ENCODE assay signal across 1 cellular context in the genomic region with DNA sequence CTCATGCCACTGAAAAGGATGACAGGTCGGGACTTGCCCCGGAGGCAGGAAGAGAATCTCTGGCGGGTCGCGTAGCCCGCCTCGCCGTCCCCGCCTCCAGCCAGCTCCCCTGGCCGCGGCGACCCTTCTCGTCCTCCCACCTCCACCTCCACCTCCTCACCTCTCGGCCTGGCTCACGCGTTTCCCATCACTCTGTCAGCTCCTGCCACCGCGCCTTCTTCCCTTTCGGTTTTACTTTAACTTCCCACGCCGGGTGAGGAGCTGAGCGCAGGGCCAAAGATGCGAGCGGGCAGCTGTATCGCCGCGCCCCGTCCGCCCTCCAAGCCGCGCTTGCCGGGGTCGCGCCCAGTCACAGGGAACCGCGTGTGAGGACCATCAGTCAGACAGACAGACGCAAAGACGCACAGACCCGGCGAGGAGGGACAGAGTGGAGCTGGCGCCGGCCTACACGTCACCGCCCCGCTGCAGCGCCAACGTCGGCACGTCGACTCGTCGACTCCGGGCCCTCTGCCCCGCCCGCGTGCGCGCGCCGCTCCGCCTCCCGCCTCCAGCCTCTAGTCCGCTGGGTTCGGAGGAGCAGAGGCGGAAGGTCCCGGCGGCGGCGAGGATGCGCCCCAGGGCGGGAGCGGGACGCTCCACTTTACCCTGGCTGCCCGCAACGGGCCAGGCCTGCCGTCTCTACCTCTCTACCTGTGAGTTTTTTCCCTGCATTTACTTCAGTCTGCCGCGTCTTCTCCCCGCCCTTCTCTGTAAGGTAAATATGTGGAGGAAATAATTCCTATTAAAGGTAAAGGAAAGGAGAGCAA.
TF ChIP-seq lines count a peak whose summit lies in the region.

A gene with protein sequence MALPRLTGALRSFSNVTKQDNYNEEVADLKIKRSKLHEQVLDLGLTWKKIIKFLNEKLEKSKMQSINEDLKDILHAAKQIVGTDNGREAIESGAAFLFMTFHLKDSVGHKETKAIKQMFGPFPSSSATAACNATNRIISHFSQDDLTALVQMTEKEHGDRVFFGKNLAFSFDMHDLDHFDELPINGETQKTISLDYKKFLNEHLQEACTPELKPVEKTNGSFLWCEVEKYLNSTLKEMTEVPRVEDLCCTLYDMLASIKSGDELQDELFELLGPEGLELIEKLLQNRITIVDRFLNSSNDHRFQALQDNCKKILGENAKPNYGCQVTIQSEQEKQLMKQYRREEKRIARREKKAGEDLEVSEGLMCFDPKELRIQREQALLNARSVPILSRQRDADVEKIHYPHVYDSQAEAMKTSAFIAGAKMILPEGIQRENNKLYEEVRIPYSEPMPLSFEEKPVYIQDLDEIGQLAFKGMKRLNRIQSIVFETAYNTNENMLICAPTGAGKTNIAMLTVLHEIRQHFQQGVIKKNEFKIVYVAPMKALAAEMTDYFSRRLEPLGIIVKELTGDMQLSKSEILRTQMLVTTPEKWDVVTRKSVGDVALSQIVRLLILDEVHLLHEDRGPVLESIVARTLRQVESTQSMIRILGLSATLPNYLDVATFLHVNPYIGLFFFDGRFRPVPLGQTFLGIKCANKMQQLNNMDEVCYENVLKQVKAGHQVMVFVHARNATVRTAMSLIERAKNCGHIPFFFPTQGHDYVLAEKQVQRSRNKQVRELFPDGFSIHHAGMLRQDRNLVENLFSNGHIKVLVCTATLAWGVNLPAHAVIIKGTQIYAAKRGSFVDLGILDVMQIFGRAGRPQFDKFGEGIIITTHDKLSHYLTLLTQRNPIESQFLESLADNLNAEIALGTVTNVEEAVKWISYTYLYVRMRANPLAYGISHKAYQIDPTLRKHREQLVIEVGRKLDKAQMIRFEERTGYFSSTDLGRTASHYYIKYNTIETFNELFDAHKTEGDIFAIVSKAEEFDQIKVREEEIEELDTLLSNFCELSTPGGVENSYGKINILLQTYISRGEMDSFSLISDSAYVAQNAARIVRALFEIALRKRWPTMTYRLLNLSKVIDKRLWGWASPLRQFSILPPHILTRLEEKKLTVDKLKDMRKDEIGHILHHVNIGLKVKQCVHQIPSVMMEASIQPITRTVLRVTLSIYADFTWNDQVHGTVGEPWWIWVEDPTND (N-terminal part only) (minus strand): TSS at position 429 of the 806 bp plus-strand sequence. CDS start 13,332 bp downstream, outside the sequence.

TF ChIP-seq in HepG2, 621 proteins besides CTCF, POLR2A, EP300 and RAD21 (continued from another document and continues in another):
- TF ChIP-seq, protein P1, sequence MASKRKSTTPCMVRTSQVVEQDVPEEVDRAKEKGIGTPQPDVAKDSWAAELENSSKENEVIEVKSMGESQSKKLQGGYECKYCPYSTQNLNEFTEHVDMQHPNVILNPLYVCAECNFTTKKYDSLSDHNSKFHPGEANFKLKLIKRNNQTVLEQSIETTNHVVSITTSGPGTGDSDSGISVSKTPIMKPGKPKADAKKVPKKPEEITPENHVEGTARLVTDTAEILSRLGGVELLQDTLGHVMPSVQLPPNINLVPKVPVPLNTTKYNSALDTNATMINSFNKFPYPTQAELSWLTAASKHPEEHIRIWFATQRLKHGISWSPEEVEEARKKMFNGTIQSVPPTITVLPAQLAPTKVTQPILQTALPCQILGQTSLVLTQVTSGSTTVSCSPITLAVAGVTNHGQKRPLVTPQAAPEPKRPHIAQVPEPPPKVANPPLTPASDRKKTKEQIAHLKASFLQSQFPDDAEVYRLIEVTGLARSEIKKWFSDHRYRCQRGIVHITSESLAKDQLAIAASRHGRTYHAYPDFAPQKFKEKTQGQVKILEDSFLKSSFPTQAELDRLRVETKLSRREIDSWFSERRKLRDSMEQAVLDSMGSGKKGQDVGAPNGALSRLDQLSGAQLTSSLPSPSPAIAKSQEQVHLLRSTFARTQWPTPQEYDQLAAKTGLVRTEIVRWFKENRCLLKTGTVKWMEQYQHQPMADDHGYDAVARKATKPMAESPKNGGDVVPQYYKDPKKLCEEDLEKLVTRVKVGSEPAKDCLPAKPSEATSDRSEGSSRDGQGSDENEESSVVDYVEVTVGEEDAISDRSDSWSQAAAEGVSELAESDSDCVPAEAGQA (IDR thresholded peaks at IDR 0.05; ENCODE audit: low read depth), result peak; percentile 77
- TF ChIP-seq, protein P1 (CRISPR knock-in tag; IDR thresholded peaks at IDR 0.05; ENCODE audit: borderline replicate concordance), result no peak
- TF ChIP-seq, protein P2, sequence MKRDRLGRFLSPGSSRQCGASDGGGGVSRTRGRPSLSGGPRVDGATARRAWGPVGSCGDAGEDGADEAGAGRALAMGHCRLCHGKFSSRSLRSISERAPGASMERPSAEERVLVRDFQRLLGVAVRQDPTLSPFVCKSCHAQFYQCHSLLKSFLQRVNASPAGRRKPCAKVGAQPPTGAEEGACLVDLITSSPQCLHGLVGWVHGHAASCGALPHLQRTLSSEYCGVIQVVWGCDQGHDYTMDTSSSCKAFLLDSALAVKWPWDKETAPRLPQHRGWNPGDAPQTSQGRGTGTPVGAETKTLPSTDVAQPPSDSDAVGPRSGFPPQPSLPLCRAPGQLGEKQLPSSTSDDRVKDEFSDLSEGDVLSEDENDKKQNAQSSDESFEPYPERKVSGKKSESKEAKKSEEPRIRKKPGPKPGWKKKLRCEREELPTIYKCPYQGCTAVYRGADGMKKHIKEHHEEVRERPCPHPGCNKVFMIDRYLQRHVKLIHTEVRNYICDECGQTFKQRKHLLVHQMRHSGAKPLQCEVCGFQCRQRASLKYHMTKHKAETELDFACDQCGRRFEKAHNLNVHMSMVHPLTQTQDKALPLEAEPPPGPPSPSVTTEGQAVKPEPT (CRISPR knock-in tag; IDR thresholded peaks at IDR 0.05; ENCODE audit: low read depth), result peak; percentile 69; the same call in 1 of the 2 replicates
- TF ChIP-seq, protein P3, sequence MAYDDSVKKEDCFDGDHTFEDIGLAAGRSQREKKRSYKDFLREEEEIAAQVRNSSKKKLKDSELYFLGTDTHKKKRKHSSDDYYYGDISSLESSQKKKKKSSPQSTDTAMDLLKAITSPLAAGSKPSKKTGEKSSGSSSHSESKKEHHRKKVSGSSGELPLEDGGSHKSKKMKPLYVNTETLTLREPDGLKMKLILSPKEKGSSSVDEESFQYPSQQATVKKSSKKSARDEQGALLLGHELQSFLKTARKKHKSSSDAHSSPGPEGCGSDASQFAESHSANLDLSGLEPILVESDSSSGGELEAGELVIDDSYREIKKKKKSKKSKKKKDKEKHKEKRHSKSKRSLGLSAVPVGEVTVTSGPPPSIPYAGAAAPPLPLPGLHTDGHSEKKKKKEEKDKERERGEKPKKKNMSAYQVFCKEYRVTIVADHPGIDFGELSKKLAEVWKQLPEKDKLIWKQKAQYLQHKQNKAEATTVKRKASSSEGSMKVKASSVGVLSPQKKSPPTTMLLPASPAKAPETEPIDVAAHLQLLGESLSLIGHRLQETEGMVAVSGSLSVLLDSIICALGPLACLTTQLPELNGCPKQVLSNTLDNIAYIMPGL (CRISPR knock-in tag; IDR thresholded peaks at IDR 0.05; ENCODE audit: borderline replicate concordance in 1 of 2, low read depth in 1 of 2), result peak; percentile 82 to 88
- TF ChIP-seq ZNF749 (CRISPR knock-in tag; IDR thresholded peaks at IDR 0.05; ENCODE audit: borderline replicate concordance) (peak; percentile 92; the same call in 1 of the 2 replicates), GATAD2A (CRISPR knock-in tag; IDR thresholded peaks at IDR 0.05) (peak; percentile 38; the same call in 1 of the 2 replicates), ZNF253 (CRISPR knock-in tag; IDR thresholded peaks at IDR 0.05; ENCODE audit: borderline replicate concordance) (peak; percentile 94; the same call in 1 of the 2 replicates), ZNF572 (CRISPR knock-in tag; IDR thresholded peaks at IDR 0.05) (peak; percentile 92; the same call in 1 of the 2 replicates), ZNF546 (CRISPR knock-in tag; conservative IDR thresholded peaks at IDR 0.05) (peak; percentile 95), ZNF790 (CRISPR knock-in tag; IDR thresholded peaks at IDR 0.05; ENCODE audit: borderline replicate concordance) (peak; percentile 81; the same call in 1 of the 2 replicates), ZNF891 (CRISPR knock-in tag; IDR thresholded peaks at IDR 0.05) (peak; percentile 99), ZNF678 (CRISPR knock-in tag; IDR thresholded peaks at IDR 0.05) (no peak), ZNF501 (CRISPR knock-in tag; IDR thresholded peaks at IDR 0.05) (peak; percentile 93), ZBTB7A (CRISPR knock-in tag; IDR thresholded peaks at IDR 0.05) (peak; percentile 48; the same call in 1 of the 2 replicates), MAFG (CRISPR knock-in tag; IDR thresholded peaks at IDR 0.05) (no peak; the same call in 1 of the 2 replicates), MEIS2 (CRISPR knock-in tag; IDR thresholded peaks at IDR 0.05) (peak; percentile 82), ZNF782 (CRISPR knock-in tag; IDR thresholded peaks at IDR 0.05; ENCODE audit: borderline replicate concordance) (peak; percentile 83; the same call in 1 of the 2 replicates), MEF2D (CRISPR knock-in tag; IDR thresholded peaks at IDR 0.05) (peak; percentile 39; the same call in 1 of the 2 replicates), AKAP8 (CRISPR knock-in tag; IDR thresholded peaks at IDR 0.05) (peak; percentile 87; the same call in 1 of the 2 replicates), HNRNPUL1 (IDR thresholded peaks at IDR 0.05; ENCODE audit: low read depth, low read length) (no peak), ZNF775 (CRISPR knock-in tag; IDR thresholded peaks at IDR 0.05; ENCODE audit: borderline replicate concordance) (no peak), ONECUT2 (CRISPR knock-in tag; IDR thresholded peaks at IDR 0.05) (peak; percentile 8; the same call in 1 of the 2 replicates), RXRA (CRISPR knock-in tag; IDR thresholded peaks at IDR 0.05) (peak; percentile 60; the same call in 1 of the 2 replicates), SKI (IDR thresholded peaks at IDR 0.05; ENCODE audit: partially characterized antibody) (peak; percentile 52), ZNF432 (CRISPR knock-in tag; IDR thresholded peaks at IDR 0.05; ENCODE audit: borderline replicate concordance) (peak; percentile 70; the same call in 1 of the 2 replicates), KDM1A (CRISPR knock-in tag; IDR thresholded peaks at IDR 0.05) (0 out of 2 replicates have a peak, but pooled peaks have one; percentile 32), ZNF431 (CRISPR knock-in tag; IDR thresholded peaks at IDR 0.05; ENCODE audit: borderline replicate concordance, low read depth) (peak; percentile 78; the same call in 1 of the 2 replicates), ZIK1 (CRISPR knock-in tag; IDR thresholded peaks at IDR 0.05; ENCODE audit: borderline replicate concordance, low read depth) (peak; percentile 90; the same call in 1 of the 2 replicates), SP5 (CRISPR knock-in tag; IDR thresholded peaks at IDR 0.05; ENCODE audit: borderline replicate concordance, low read depth) (peak; percentile 94)
- TF ChIP-seq, protein P4, sequence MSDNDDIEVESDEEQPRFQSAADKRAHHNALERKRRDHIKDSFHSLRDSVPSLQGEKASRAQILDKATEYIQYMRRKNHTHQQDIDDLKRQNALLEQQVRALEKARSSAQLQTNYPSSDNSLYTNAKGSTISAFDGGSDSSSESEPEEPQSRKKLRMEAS (IDR thresholded peaks at IDR 0.05), result peak; percentile 94
- TF ChIP-seq, protein P5, sequence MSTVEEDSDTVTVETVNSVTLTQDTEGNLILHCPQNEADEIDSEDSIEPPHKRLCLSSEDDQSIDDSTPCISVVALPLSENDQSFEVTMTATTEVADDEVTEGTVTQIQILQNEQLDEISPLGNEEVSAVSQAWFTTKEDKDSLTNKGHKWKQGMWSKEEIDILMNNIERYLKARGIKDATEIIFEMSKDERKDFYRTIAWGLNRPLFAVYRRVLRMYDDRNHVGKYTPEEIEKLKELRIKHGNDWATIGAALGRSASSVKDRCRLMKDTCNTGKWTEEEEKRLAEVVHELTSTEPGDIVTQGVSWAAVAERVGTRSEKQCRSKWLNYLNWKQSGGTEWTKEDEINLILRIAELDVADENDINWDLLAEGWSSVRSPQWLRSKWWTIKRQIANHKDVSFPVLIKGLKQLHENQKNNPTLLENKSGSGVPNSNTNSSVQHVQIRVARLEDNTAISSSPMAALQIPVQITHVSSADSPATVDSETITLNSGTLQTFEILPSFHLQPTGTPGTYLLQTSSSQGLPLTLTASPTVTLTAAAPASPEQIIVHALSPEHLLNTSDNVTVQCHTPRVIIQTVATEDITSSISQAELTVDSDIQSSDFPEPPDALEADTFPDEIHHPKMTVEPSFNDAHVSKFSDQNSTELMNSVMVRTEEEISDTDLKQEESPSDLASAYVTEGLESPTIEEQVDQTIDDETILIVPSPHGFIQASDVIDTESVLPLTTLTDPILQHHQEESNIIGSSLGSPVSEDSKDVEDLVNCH (CRISPR knock-in tag; IDR thresholded peaks at IDR 0.05), result no peak
- TF ChIP-seq, protein P6, sequence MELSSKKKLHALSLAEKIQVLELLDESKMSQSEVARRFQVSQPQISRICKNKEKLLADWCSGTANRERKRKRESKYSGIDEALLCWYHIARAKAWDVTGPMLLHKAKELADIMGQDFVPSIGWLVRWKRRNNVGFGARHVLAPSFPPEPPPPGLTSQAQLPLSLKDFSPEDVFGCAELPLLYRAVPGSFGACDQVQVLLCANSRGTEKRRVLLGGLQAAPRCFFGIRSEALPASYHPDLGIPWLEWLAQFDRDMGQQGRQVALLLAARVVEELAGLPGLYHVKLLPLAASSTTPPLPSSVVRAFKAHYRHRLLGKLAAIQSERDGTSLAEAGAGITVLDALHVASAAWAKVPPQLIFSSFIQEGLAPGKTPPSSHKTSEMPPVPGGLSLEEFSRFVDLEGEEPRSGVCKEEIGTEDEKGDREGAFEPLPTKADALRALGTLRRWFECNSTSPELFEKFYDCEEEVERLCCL (CRISPR knock-in tag; IDR thresholded peaks at IDR 0.05; ENCODE audit: borderline replicate concordance), result peak; percentile 79; the same call in 1 of the 2 replicates
- TF ChIP-seq, protein P7, sequence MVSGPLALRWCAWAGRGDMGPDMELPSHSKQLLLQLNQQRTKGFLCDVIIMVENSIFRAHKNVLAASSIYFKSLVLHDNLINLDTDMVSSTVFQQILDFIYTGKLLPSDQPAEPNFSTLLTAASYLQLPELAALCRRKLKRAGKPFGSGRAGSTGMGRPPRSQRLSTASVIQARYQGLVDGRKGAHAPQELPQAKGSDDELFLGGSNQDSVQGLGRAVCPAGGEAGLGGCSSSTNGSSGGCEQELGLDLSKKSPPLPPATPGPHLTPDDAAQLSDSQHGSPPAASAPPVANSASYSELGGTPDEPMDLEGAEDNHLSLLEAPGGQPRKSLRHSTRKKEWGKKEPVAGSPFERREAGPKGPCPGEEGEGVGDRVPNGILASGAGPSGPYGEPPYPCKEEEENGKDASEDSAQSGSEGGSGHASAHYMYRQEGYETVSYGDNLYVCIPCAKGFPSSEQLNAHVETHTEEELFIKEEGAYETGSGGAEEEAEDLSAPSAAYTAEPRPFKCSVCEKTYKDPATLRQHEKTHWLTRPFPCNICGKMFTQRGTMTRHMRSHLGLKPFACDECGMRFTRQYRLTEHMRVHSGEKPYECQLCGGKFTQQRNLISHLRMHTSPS (CRISPR knock-in tag; IDR thresholded peaks at IDR 0.05; ENCODE audit: low read depth), result no peak; the same call in 1 of the 2 replicates
